ENCODE assay signal across 8 cellular contexts in the genomic region with DNA sequence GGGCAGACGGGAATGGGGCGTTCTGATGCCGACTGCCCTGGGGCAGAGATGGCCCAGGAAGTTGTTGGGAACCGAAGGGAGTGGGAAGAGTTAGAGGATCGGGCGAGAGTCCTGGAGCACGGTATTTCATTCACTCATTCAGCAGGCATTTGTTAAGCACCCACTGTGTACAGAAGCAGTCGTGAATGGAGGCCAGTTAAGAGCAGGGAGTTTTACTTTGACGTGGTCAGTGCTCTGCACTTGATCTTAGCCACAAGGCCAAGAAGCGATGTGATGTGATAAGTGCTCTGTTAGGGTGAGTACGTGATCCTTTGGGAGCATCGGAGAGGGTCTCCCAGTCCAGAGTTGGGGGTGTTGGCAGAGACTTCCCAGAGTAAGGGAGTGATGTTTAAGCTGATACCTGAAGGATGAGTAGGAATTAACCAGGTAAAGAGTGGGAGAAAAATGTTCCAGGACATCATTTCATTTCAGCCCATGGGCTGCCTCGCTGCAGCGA. TPM values are rescaled to one million over a fixed set of nuclear protein-coding genes. Genes with fewer than 3 reads are reported as not detected.
DNase-seq lines count a peak whose midpoint lies in the region; ATAC-seq lines count a peak whose summit lies in the region.

No MANE protein-coding gene starts in this region.

- no peak overlapping the region for H3K23ac ChIP-seq in mesenchymal stem cell (ENCODE audit: low read length in 2 of 2)

- peak overlapping the region in 1 of 2 experiments; percentile 67 for H3K14ac ChIP-seq in mesenchymal stem cell (ENCODE audit: low read length in 2 of 2)

- H3K4me1 ChIP-seq in adipocyte (ENCODE audit: control insufficient read depth, insufficient read depth, low read length) (peaks cover 9% of the 10 kb centered on the region), mesenchymal stem cell (ENCODE audit: control insufficient read depth, insufficient read depth, low read depth, low read length) (peaks cover 12% of the 10 kb centered on the region)

- H2BK5ac ChIP-seq in mesenchymal stem cell (ENCODE audit: low read depth, low read length, poor library complexity, severe bottlenecking): no peak overlapping the region

- no peak overlapping the region for H4K91ac ChIP-seq in mesenchymal stem cell (ENCODE audit: low read length)

- H3K9ac ChIP-seq in adipocyte (ENCODE audit: low read length): peak overlapping the region; percentile 95
- H3K9ac ChIP-seq in mesenchymal stem cell (ENCODE audit: low read length): peak overlapping the region; percentile 99

- H3K9me3 ChIP-seq in adipocyte (ENCODE audit: control insufficient read depth, low read length): no peaks in the 10 kb centered on the region
- no peaks in the 10 kb centered on the region for H3K9me3 ChIP-seq in mesenchymal stem cell (ENCODE audit: control insufficient read depth, low read length)

- H3K4me2 ChIP-seq in mesenchymal stem cell (ENCODE audit: low read length, poor library complexity, severe bottlenecking): peak overlapping the region; percentile 80

- no peak overlapping the region for H3K27ac ChIP-seq in mesenchymal stem cell (ENCODE audit: low read length, poor library complexity, severe bottlenecking)

- DNase-seq in adipocyte (ENCODE audit: low read depth): no peak
- no peak for DNase-seq in mesenchymal stem cell
- DNase-seq in SHP77 (lab: John Stamatoyannopoulos, UW): no peak
- no peak for DNase-seq in effector CD8-positive, alpha-beta T cell (lab: John Stamatoyannopoulos, UW)
- no peak for DNase-seq in germinal center (ENCODE audit: low spot score)
- no peak for DNase-seq in anterior cingulate cortex (lab: John Stamatoyannopoulos, UW)

- H3K4ac ChIP-seq in mesenchymal stem cell (ENCODE audit: low read depth in 1 of 2, low read length in 2 of 2): peak overlapping the region in 1 of 2 experiments; percentile 11

- H3K4me3 ChIP-seq in adipocyte (ENCODE audit: low read length) (peak overlapping the region; percentile 92), mesenchymal stem cell (ENCODE audit: insufficient read depth in 1 of 2, low read depth in 1 of 2, low read length in 2 of 2) (peak overlapping the region; percentile 88 to 97)

- peaks cover 18% of the 10 kb centered on the region for H3K79me1 ChIP-seq in mesenchymal stem cell (replicated peaks; ENCODE audit: low read length, poor library complexity, severe bottlenecking)

- H3K27me3 ChIP-seq in adipocyte (replicated peaks; ENCODE audit: control insufficient read depth, insufficient read depth, low read length) (no peaks in the 10 kb centered on the region), mesenchymal stem cell (ENCODE audit: control insufficient read depth in 1 of 2, insufficient read depth in 1 of 2, low read length in 2 of 2) (no peaks in the 10 kb centered on the region)

- peak overlapping the region in 1 of 2 experiments; percentile 58 for H2BK12ac ChIP-seq in mesenchymal stem cell (ENCODE audit: low read length in 2 of 2)

- H2BK15ac ChIP-seq in mesenchymal stem cell (ENCODE audit: low read depth, poor library complexity, severe bottlenecking): no peak overlapping the region

- H4K8ac ChIP-seq in mesenchymal stem cell (ENCODE audit: low read length): no peak overlapping the region

- H3K36me3 ChIP-seq in adipocyte (ENCODE audit: control insufficient read depth, insufficient read depth, low read length, severe bottlenecking) (peaks cover 14% of the 10 kb centered on the region), mesenchymal stem cell (ENCODE audit: control insufficient read depth in 1 of 2, insufficient read depth in 2 of 2, low read depth in 1 of 2, low read length in 2 of 2) (peaks cover 6 to 40% of the 10 kb centered on the region in 2 experiments)

- no peak overlapping the region for H2AFZ ChIP-seq in mesenchymal stem cell (ENCODE audit: low read depth, low read length)

- H3K18ac ChIP-seq in mesenchymal stem cell (ENCODE audit: low read depth in 1 of 2, low read length in 2 of 2): no peak overlapping the region

- WGBS in mesenchymal stem cell: 34% methylated on average over 14 of the region's 14 CpGs

- peak; percentile 25 for ATAC-seq in GM18511 (IDR thresholded peaks at IDR 0.05; ENCODE audit: unreplicated experiment)
- ATAC-seq in HG02938 (IDR thresholded peaks at IDR 0.05; ENCODE audit: unreplicated experiment): peak; percentile 18

- H2BK120ac ChIP-seq in mesenchymal stem cell (ENCODE audit: low read depth, low read length): no peak overlapping the region

- no peak overlapping the region for H2AK5ac ChIP-seq in mesenchymal stem cell (ENCODE audit: low read length, severe bottlenecking)

RNA-seq across cellular contexts. Expression of gene ZFYVE27, which starts 0.9 kb away (rescaled TPM):
- polyA plus RNA-seq in mesenchymal stem cell (2013, experiment 1 of 2): 9.1 TPM
- 8.1 TPM for polyA plus RNA-seq in mesenchymal stem cell (2013, experiment 2 of 2)

RNA-seq across cellular contexts. Expression of gene MARVELD1, which starts 24.3 kb away (rescaled TPM):
- 67.9 TPM for polyA plus RNA-seq in mesenchymal stem cell (2013, experiment 1 of 2)
- 69.0 TPM for polyA plus RNA-seq in mesenchymal stem cell (2013, experiment 2 of 2)

RNA-seq across cellular contexts. Expression of gene SFRP5, which starts 34.0 kb away (rescaled TPM):
- polyA plus RNA-seq in mesenchymal stem cell (2013, experiment 1 of 2): not detected
- not detected for polyA plus RNA-seq in mesenchymal stem cell (2013, experiment 2 of 2)

RNA-seq across cellular contexts. Expression of gene AVPI1, which starts 50.8 kb away (rescaled TPM):
- 5.8 TPM for polyA plus RNA-seq in mesenchymal stem cell (2013, experiment 1 of 2)
- polyA plus RNA-seq in mesenchymal stem cell (2013, experiment 2 of 2): 5.8 TPM
